Comparison of ENCODE assay signal across 8 cellular contexts in the genomic region with DNA sequence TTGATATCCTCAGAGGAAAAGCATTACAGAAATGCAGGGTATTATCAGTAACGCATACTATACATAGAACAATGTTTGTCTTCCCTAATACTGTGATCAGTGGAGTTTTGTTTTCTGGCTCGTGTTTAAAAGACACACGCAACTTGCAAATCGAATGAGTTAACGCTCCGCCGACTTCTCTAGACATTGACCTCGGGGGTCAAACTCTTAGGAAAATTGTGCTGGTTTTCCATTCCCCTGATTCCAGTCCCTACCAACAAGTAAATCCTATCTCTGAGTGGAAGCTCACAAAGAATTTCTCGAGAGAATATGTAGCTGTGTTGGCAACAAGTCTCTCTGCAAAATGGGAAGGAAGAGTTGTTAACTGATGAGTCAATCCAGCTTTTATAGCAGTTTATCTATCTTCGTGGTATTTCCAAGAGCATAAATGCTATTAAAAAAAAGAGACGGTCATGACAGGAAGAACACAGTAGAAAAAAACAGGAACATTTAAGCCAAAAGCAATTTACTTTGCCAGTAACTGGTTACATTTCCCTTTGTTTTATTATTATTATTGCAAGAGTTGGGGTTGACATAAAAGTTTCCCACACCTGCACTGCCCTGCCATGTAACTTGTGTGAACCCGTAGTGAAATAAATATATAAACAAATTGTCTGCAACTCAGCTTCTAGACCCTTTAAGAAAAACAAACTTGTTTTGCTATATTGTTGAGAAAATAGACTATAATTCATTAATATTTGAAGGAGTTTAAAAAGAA.
DNase-seq lines count a peak whose midpoint lies in the region; ATAC-seq and TF ChIP-seq lines count a peak whose summit lies in the region.

No MANE protein-coding gene starts in this region.

- peaks cover 46% of the 10 kb centered on the region for H3K4me1 ChIP-seq in HEK293 (ENCODE audit: control insufficient read depth, insufficient read depth, low read length)
- H3K4me1 ChIP-seq in RWPE2 (ENCODE audit: insufficient read depth, poor library complexity, severe bottlenecking) = peaks cover 74% of the 10 kb centered on the region

- ATAC-seq in RWPE2 (ENCODE audit: low read depth) = peak; percentile 20

- H3K4me1 Mint-ChIP-seq in neural crest cell = peaks cover 72% of the 10 kb centered on the region

- no peaks in the 10 kb centered on the region for H3K36me3 Mint-ChIP-seq in neural crest cell (ENCODE audit: low read depth)

- H3K9me3 ChIP-seq in HEK293 (ENCODE audit: control insufficient read depth, insufficient read depth, low read depth, low read length) (no peaks in the 10 kb centered on the region), RWPE2 (ENCODE audit: severe bottlenecking) (no peaks in the 10 kb centered on the region)

- DNase-seq in RWPE2 (ENCODE audit: low spot score) (no peak), epithelial cell of proximal tubule (ENCODE audit: low read depth) (peak; percentile 94), neural crest cell (ENCODE audit: low read depth, low spot score) (no peak), NCI-H1048 (lab: John Stamatoyannopoulos, UW) (no peak), D341Med (ENCODE audit: low spot score) (no peak), posterior vena cava (ENCODE audit: low spot score) (no peak), NCI-H187 treated with DMSO at 0.1 percent for 48 hours (lab: John Stamatoyannopoulos, UW) (no peak)

- H3K9me3 Mint-ChIP-seq in neural crest cell = no peaks in the 10 kb centered on the region

- H3K27me3 ChIP-seq in RWPE2 (ENCODE audit: insufficient read depth, poor library complexity, severe bottlenecking) = no peaks in the 10 kb centered on the region

- intact Hi-C loops in posterior vena cava (cut with DNase I) = loop anchor here (5.0 to 10.0 kb wide), 3 partner anchors 49 to 199 kb away; a partner anchor contains a TSS

- H3K27me3 Mint-ChIP-seq in neural crest cell (ENCODE audit: low read depth) = no peaks in the 10 kb centered on the region

- POLR2A ChIA-PET in HEK293 (lab: Yijun Ruan, JAX) = interaction anchor here (0.7 to 2.1 kb wide), 5 partner anchors 20 to 295 kb away, joined by 3 to 8 read pairs (median 3); no protein-coding TSS in a partner anchor

- no peak overlapping the region for H3K27ac Mint-ChIP-seq in neural crest cell (ENCODE audit: unreplicated experiment)

- peak overlapping the region; percentile 0 for H3K4me3 Mint-ChIP-seq in neural crest cell

- CTCF ChIA-PET in HEK293 (lab: Yijun Ruan, JAX) = interaction anchor here (0.7 to 1.7 kb wide), 6 partner anchors 8 to 204 kb away, joined by 3 to 7 read pairs (median 4); no protein-coding TSS in a partner anchor

- H3K36me3 ChIP-seq in HEK293 (ENCODE audit: control insufficient read depth in 2 of 2, insufficient read depth in 1 of 2, low read length in 2 of 2) = no peaks in the 10 kb centered on the region
- no peaks in the 10 kb centered on the region for H3K36me3 ChIP-seq in RWPE2 (ENCODE audit: low read depth)

- H3K27ac ChIP-seq in HEK293 (ENCODE audit: extremely low read depth, low read depth, low read length) = peak overlapping the region; percentile 72
- H3K27ac ChIP-seq in RWPE2 (ENCODE audit: poor library complexity, severe bottlenecking) = peak overlapping the region; percentile 81

- no peak overlapping the region for H3K4me3 ChIP-seq in HEK293 (ENCODE audit: low read depth, low read length)
- no peak overlapping the region for H3K4me3 ChIP-seq in RWPE2 (ENCODE audit: severe bottlenecking)
- H3K4me3 ChIP-seq in epithelial cell of proximal tubule (ENCODE audit: low read depth, low read length) = peak overlapping the region; percentile 27

- TF ChIP-seq CTCF in HEK293 (tag by site-specific recombination; IDR thresholded peaks at IDR 0.05) (no peak), RWPE2 (IDR thresholded peaks at IDR 0.05; ENCODE audit: poor library complexity, severe bottlenecking) (no peak), epithelial cell of proximal tubule (conservative IDR thresholded peaks at IDR 0.05; ENCODE audit: low read depth, low read length) (no peak), neural crest cell (conservative IDR thresholded peaks at IDR 0.05) (no peak)

TF ChIP-seq in HEK293, 187 proteins besides CTCF, POLR2A, EP300 and RAD21 (continues in another document):
- TF ChIP-seq ZXDB (tag by site-specific recombination; IDR thresholded peaks at IDR 0.05) (peak; percentile 88), ZNF571 (tag by site-specific recombination; IDR thresholded peaks at IDR 0.05) (no peak), HOXD13 (CRISPR knock-in tag; IDR thresholded peaks at IDR 0.05; ENCODE audit: borderline replicate concordance) (0 out of 2 replicates have a peak, but pooled peaks have one; percentile 25), SCRT1 (tag by site-specific recombination; IDR thresholded peaks at IDR 0.05; ENCODE audit: borderline replicate concordance) (peak; percentile 72; the same call in 1 of the 2 replicates), ZNF596 (tag by site-specific recombination; IDR thresholded peaks at IDR 0.05) (0 out of 2 replicates have a peak, but pooled peaks have one; percentile 6), ZBTB21 (tag by site-specific recombination; IDR thresholded peaks at IDR 0.05) (0 out of 2 replicates have a peak, but pooled peaks have one; percentile 6), ZNF677 (tag by site-specific recombination; IDR thresholded peaks at IDR 0.05) (no peak), IKZF3 (tag by site-specific recombination; IDR thresholded peaks at IDR 0.05) (peak; percentile 76), ZNF830 (tag by site-specific recombination; IDR thresholded peaks at IDR 0.05; ENCODE audit: low read depth) (no peak), ZBTB17 (tag by site-specific recombination; IDR thresholded peaks at IDR 0.05) (0 out of 2 replicates have a peak, but pooled peaks have one; percentile 32), SCRT2 (tag by site-specific recombination; IDR thresholded peaks at IDR 0.05) (peak; percentile 94), ZNF175 (tag by site-specific recombination; IDR thresholded peaks at IDR 0.05) (no peak), BCL11B (tag by site-specific recombination; IDR thresholded peaks at IDR 0.05; ENCODE audit: low read depth) (no peak)
- TF ChIP-seq, protein P1, sequence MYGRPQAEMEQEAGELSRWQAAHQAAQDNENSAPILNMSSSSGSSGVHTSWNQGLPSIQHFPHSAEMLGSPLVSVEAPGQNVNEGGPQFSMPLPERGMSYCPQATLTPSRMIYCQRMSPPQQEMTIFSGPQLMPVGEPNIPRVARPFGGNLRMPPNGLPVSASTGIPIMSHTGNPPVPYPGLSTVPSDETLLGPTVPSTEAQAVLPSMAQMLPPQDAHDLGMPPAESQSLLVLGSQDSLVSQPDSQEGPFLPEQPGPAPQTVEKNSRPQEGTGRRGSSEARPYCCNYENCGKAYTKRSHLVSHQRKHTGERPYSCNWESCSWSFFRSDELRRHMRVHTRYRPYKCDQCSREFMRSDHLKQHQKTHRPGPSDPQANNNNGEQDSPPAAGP (tag by site-specific recombination; IDR thresholded peaks at IDR 0.05) = no peak
- TF ChIP-seq, protein P2, sequence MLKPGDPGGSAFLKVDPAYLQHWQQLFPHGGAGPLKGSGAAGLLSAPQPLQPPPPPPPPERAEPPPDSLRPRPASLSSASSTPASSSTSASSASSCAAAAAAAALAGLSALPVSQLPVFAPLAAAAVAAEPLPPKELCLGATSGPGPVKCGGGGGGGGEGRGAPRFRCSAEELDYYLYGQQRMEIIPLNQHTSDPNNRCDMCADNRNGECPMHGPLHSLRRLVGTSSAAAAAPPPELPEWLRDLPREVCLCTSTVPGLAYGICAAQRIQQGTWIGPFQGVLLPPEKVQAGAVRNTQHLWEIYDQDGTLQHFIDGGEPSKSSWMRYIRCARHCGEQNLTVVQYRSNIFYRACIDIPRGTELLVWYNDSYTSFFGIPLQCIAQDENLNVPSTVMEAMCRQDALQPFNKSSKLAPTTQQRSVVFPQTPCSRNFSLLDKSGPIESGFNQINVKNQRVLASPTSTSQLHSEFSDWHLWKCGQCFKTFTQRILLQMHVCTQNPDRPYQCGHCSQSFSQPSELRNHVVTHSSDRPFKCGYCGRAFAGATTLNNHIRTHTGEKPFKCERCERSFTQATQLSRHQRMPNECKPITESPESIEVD (tag by site-specific recombination; IDR thresholded peaks at IDR 0.05) = peak; percentile 78
- TF ChIP-seq, protein P3, sequence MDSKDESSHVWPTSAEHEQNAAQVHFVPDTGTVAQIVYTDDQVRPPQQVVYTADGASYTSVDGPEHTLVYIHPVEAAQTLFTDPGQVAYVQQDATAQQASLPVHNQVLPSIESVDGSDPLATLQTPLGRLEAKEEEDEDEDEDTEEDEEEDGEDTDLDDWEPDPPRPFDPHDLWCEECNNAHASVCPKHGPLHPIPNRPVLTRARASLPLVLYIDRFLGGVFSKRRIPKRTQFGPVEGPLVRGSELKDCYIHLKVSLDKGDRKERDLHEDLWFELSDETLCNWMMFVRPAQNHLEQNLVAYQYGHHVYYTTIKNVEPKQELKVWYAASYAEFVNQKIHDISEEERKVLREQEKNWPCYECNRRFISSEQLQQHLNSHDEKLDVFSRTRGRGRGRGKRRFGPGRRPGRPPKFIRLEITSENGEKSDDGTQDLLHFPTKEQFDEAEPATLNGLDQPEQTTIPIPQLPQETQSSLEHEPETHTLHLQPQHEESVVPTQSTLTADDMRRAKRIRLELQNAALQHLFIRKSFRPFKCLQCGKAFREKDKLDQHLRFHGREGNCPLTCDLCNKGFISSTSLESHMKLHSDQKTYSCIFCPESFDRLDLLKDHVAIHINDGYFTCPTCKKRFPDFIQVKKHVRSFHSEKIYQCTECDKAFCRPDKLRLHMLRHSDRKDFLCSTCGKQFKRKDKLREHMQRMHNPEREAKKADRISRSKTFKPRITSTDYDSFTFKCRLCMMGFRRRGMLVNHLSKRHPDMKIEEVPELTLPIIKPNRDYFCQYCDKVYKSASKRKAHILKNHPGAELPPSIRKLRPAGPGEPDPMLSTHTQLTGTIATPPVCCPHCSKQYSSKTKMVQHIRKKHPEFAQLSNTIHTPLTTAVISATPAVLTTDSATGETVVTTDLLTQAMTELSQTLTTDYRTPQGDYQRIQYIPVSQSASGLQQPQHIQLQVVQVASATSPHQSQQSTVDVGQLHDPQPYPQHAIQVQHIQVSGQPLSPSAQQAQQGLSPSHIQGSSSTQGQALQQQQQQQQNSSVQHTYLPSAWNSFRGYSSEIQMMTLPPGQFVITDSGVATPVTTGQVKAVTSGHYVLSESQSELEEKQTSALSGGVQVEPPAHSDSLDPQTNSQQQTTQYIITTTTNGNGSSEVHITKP (tag by site-specific recombination; IDR thresholded peaks at IDR 0.05) = 0 out of 2 replicates have a peak, but pooled peaks have one; percentile 5
